ENCODE assay signal across 19 cellular contexts in the genomic region with DNA sequence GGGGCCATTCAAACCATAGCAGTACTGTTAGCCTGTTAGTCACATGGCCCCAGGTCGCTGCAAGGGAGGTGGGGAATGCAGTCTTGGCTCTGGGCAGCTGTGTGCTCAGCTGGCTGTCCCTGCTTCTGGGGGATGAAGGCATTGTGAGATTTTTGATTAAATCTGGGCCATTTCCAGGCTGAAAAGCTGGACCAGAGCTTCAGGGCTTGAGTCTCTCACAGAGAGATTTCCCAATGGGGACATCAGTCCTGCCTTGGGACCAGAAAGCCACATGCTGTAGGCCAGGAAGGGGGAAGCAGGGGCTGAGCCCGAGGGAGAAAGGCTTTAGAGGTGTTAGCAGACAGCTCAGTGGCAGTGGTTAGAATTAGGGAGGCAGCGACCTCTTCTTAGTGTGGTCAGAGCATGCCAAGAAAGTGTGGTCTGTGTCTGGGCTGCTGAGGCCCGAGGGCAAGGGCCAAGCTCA. TPM values are rescaled to one million over a fixed set of nuclear protein-coding genes. Genes with fewer than 3 reads are reported as not detected.
DNase-seq lines count a peak whose midpoint lies in the region; FAIRE-seq and TF ChIP-seq lines count a peak whose summit lies in the region.
"Had no signal": no experiment of that assay in that cellular context is flagged by ENCODE, and none has a peak within 500 bp of the region (broad histone marks: within the 10 kb centered on the region; RNA-seq: fewer than 3 reads in every experiment).

No MANE protein-coding gene starts in this region.

- H3K27me3 Mint-ChIP-seq in nephron progenitor cell (ENCODE audit: low read depth, poor library complexity) = peaks cover 2% of the 10 kb centered on the region
- H3K27me3 Mint-ChIP-seq: stimulated activated memory B cell treated with anti-CD40 and anti-IgM and Interleukin-4, amounts not matched to agents 10 μg/mL and 1 μg/mL and 100 μg/mL, for 72 hours had no signal

- TF ChIP-seq POLR2A in H54 (IDR thresholded peaks at IDR 0.05; ENCODE audit: low read depth, low read length) = no peak
- TF ChIP-seq POLR2A in GM12891 (IDR thresholded peaks at IDR 0.05; ENCODE audit: low read depth, low read length) = no peak

- H3K4me1 Mint-ChIP-seq in nephron progenitor cell = peaks cover 65% of the 10 kb centered on the region

- no peaks in the 10 kb centered on the region for H3K36me3 Mint-ChIP-seq in nephron progenitor cell (ENCODE audit: low read depth)
- H3K36me3 Mint-ChIP-seq: stimulated activated memory B cell treated with anti-CD40 and anti-IgM and Interleukin-4, amounts not matched to agents 10 μg/mL and 1 μg/mL and 100 μg/mL, for 72 hours had no signal

- H3K4me3 ChIP-seq in ectodermal cell (ENCODE audit: insufficient read depth, low read depth, low read length) = no peak overlapping the region
- H3K4me3 ChIP-seq: colonic mucosa, uterus had no signal

- H3K9me3 Mint-ChIP-seq in nephron progenitor cell = no peaks in the 10 kb centered on the region
- H3K9me3 Mint-ChIP-seq: stimulated activated memory B cell treated with anti-CD40 and anti-IgM and Interleukin-4, amounts not matched to agents 10 μg/mL and 1 μg/mL and 100 μg/mL, for 72 hours had no signal

- no peak overlapping the region for H3K4me3 Mint-ChIP-seq in nephron progenitor cell
- H3K4me3 Mint-ChIP-seq: stimulated activated memory B cell treated with anti-CD40 and anti-IgM and Interleukin-4, amounts not matched to agents 10 μg/mL and 1 μg/mL and 100 μg/mL, for 72 hours had no signal

- no peaks in the 10 kb centered on the region for H3K9me3 ChIP-seq in ectodermal cell (ENCODE audit: control insufficient read depth, low read length)
- H3K9me3 ChIP-seq: colonic mucosa, uterus had no signal

- H3K36me3 ChIP-seq in ectodermal cell (ENCODE audit: control insufficient read depth, insufficient read depth, low read length) = no peaks in the 10 kb centered on the region
- H3K36me3 ChIP-seq: colonic mucosa, uterus had no signal

- DNase-seq in EL (peak; percentile 60), NCI-H82 treated with DMSO at 0.1 percent for 48 hours (lab: John Stamatoyannopoulos, UW; ENCODE audit: unreplicated experiment) (peak; percentile 10), nephron progenitor cell (no peak), H54 (ENCODE audit: insufficient read length, low spot score) (no peak), A172 (ENCODE audit: low spot score) (no peak), HT-29 (ENCODE audit: low spot score) (no peak), GM12891 (ENCODE audit: insufficient read length, low spot score) (no peak)
- DNase-seq: AML-193; colonic mucosa; NCI-H2029 treated with DMSO at 0.1 percent for 48 hours; NK-92 treated with Interleukin-12 subunit alpha and Interleukin-12 subunit beta, amount 100 ng/mL, for 24 hours; retina; stimulated activated CD4-positive, alpha-beta T cell treated with anti-CD3 and anti-CD28 coated beads, Interleukin-4, amount 100 ng/mL, for 4 hours; SW 1271; uterus had no signal

- no peak for TF ChIP-seq CTCF in nephron progenitor cell (IDR thresholded peaks at IDR 0.05)

- peaks cover 29% of the 10 kb centered on the region for H3K4me1 ChIP-seq in ectodermal cell (ENCODE audit: control insufficient read depth, insufficient read depth, low read length)
- H3K4me1 ChIP-seq: colonic mucosa had no signal

- H3K27ac Mint-ChIP-seq in nephron progenitor cell = peak overlapping the region; percentile 79
- H3K27ac Mint-ChIP-seq: stimulated activated memory B cell treated with anti-CD40 and anti-IgM and Interleukin-4, amounts not matched to agents 10 μg/mL and 1 μg/mL and 100 μg/mL, for 72 hours had no signal

- no peaks in the 10 kb centered on the region for H3K27me3 ChIP-seq in ectodermal cell (ENCODE audit: control insufficient read depth, insufficient read depth, low read length, poor library complexity, severe bottlenecking)
- H3K27me3 ChIP-seq: colonic mucosa, uterus had no signal

- peak overlapping the region; percentile 1 for H3K27ac ChIP-seq in ectodermal cell (ENCODE audit: insufficient read depth, low read depth, low read length, poor library complexity, severe bottlenecking)
- H3K27ac ChIP-seq: colonic mucosa, KMS-11, uterus had no signal

- no peak for FAIRE-seq in H54 (lab: Jason Lieb, UNC)
- FAIRE-seq in GM12891 (lab: Jason Lieb, UNC) = no peak
- FAIRE-seq: GM12892 had no signal

- WGBS in ectodermal cell, 2 experiments = 74 to 78% methylated on average over 4 of the region's 4 CpGs

TF ChIP-seq in GM12891, 5 proteins besides CTCF, POLR2A, EP300 and RAD21:
- TF ChIP-seq POLR2AphosphoS5 (IDR thresholded peaks at IDR 0.05; ENCODE audit: low read depth, low read length) (no peak), PAX5 (IDR thresholded peaks at IDR 0.05; ENCODE audit: insufficient read depth, low read length, severe bottlenecking) (no peak), TAF1 (IDR thresholded peaks at IDR 0.05; ENCODE audit: low read depth, low read length) (no peak), POU2F2 (IDR thresholded peaks at IDR 0.05; ENCODE audit: low read depth, low read length) (no peak), SPI1 (IDR thresholded peaks at IDR 0.05; ENCODE audit: low read depth, low read length) (no peak)

RNA-seq across cellular contexts. Expression of gene PALD1, which starts 33.6 kb away (rescaled TPM):
- 11.0 TPM for polyA plus RNA-seq in ectodermal cell (2013, experiment 1 of 4)
- polyA plus RNA-seq in ectodermal cell (2013, experiment 2 of 4) = 10.6 TPM
- 10.2 TPM for polyA plus RNA-seq in ectodermal cell (2013, experiment 3 of 4)
- polyA plus RNA-seq in ectodermal cell (2013, experiment 4 of 4) = 10.4 TPM
- 4.0 and 5.8 TPM in 2 replicates for total RNA-seq in A172 (2014; rRNA removed; shearing (Covaris generic))
- total RNA-seq in HT-29 (2014; rRNA removed; shearing (Covaris generic)) = 23.9 and 25.5 TPM in 2 replicates
- polyA plus RNA-seq in GM12891 (2012; ENCODE audit: low read depth, missing spikeins) = 4.1 TPM

Comparison
In these comparisons a context has a peak if more than half of its experiments do, and no peak if none do; other contexts are left out.
1. DNase-seq: peak in EL (single experiment) and NCI-H82 treated with DMSO at 0.1 percent for 48 hours (single experiment); none in nephron progenitor cell (single experiment), H54 (single experiment), A172 (single experiment), HT-29 (single experiment) and GM12891 (single experiment).